Comparison of ENCODE assay signal across 8 cellular contexts in genomic region chr5:56588636-56589485, GRCh38.
DNase-seq lines count a peak whose midpoint lies in the region; ATAC-seq and TF ChIP-seq lines count a peak whose summit lies in the region.

No MANE protein-coding gene starts in this region.

- peaks cover 4% of the 10 kb centered on the region for H3K36me3 Mint-ChIP-seq in activated T-helper 2 cell treated with anti-CD3 and anti-CD28 coated beads, Interferon-gamma antibody, Interleukin-2, Interleukin-4, amounts not matched to agents 10 μg/mL and 5 μg/mL and 100 μg/mL, durations not matched to agents 14 hours and 24 hours and 36 hours (ENCODE audit: low read depth)
- H3K36me3 Mint-ChIP-seq in memory B cell = peaks cover 2% of the 10 kb centered on the region

- no peak overlapping the region for H3K27ac Mint-ChIP-seq in activated T-helper 2 cell treated with anti-CD3 and anti-CD28 coated beads, Interferon-gamma antibody, Interleukin-2, Interleukin-4, amounts not matched to agents 10 μg/mL and 5 μg/mL and 100 μg/mL, durations not matched to agents 14 hours and 24 hours and 36 hours
- peak overlapping the region; percentile 98 for H3K27ac Mint-ChIP-seq in memory B cell

- peak overlapping the region; percentile 87 for H3K9ac ChIP-seq in KMS-11

- H2AFZ ChIP-seq in KMS-11 (ENCODE audit: low read depth) = peak overlapping the region; percentile 67

- H3K36me3 ChIP-seq in KMS-11 (ENCODE audit: insufficient read depth) = no peaks in the 10 kb centered on the region

- H3K4me3 ChIP-seq in KMS-11 (IDR thresholded peaks at IDR 0.05; ENCODE audit: insufficient read depth, low read depth, low read length) = no peak overlapping the region

- H3K9me3 Mint-ChIP-seq in activated T-helper 2 cell treated with anti-CD3 and anti-CD28 coated beads, Interferon-gamma antibody, Interleukin-2, Interleukin-4, amounts not matched to agents 10 μg/mL and 5 μg/mL and 100 μg/mL, durations not matched to agents 14 hours and 24 hours and 36 hours = no peaks in the 10 kb centered on the region
- no peaks in the 10 kb centered on the region for H3K9me3 Mint-ChIP-seq in memory B cell

- in situ Hi-C loops in GM13976 (cut with MboI; ENCODE audit: low sequenced_read_pairs, unreplicated experiment) = no loop called here

- H3K79me2 ChIP-seq in KMS-11 (ENCODE audit: insufficient read depth, low read depth) = no peaks in the 10 kb centered on the region

- peak; percentile 80 for DNase-seq in GM13976 (ENCODE audit: low spot score)
- peak; percentile 60 for DNase-seq in activated T-helper 2 cell treated with anti-CD3 and anti-CD28 coated beads, Interferon-gamma antibody, Interleukin-2, Interleukin-4, amounts not matched to agents 10 μg/mL and 5 μg/mL and 100 μg/mL, durations not matched to agents 14 hours and 24 hours and 36 hours (ENCODE audit: low spot score)
- peak; percentile 80 to 91 for DNase-seq in memory B cell (ENCODE audit: low spot score in 2 of 2)
- DNase-seq in Ammon's horn (ENCODE audit: low spot score) = no peak
- DNase-seq in T1000 (lab: John Stamatoyannopoulos, UW) = no peak
- no peak for DNase-seq in islet precursor cell

- intact Hi-C loops in activated T-helper 2 cell treated with anti-CD3 and anti-CD28 coated beads, Interferon-gamma antibody, Interleukin-2, Interleukin-4, amounts not matched to agents 10 μg/mL and 5 μg/mL and 100 μg/mL, durations not matched to agents 14 hours and 24 hours and 36 hours (cut with micrococcal nuclease) = no loop called here

- H3K4me3 Mint-ChIP-seq in activated T-helper 2 cell treated with anti-CD3 and anti-CD28 coated beads, Interferon-gamma antibody, Interleukin-2, Interleukin-4, amounts not matched to agents 10 μg/mL and 5 μg/mL and 100 μg/mL, durations not matched to agents 14 hours and 24 hours and 36 hours (ENCODE audit: low read depth) = no peak overlapping the region
- H3K4me3 Mint-ChIP-seq in memory B cell = peak overlapping the region; percentile 46

- peaks cover 44% of the 10 kb centered on the region for H3K4me1 ChIP-seq in KMS-11 (ENCODE audit: low read depth, poor library complexity, severe bottlenecking)

- ATAC-seq in GM21526 (IDR thresholded peaks at IDR 0.05; ENCODE audit: low FRiP score, unreplicated experiment) = peak; percentile 99
- peak; percentile 85 for ATAC-seq in memory B cell (ENCODE audit: low read depth)

- no peaks in the 10 kb centered on the region for H3K27me3 ChIP-seq in KMS-11 (ENCODE audit: insufficient read depth, low read depth)

- H4K20me1 ChIP-seq in KMS-11 (ENCODE audit: insufficient read depth) = no peaks in the 10 kb centered on the region

- no peak for TF ChIP-seq CTCF in GM13976 (IDR thresholded peaks at IDR 0.05; ENCODE audit: borderline replicate concordance, control extremely low read depth, extremely low read depth, insufficient read depth, missing control alignments)
- TF ChIP-seq CTCF in KMS-11 (conservative IDR thresholded peaks at IDR 0.05; ENCODE audit: low read depth, low read length) = no peak

- H3K4me2 ChIP-seq in KMS-11 = peak overlapping the region; percentile 98

- peak overlapping the region; percentile 99 for H3K27ac ChIP-seq in KMS-11

- peaks cover 1% of the 10 kb centered on the region for H3K27me3 Mint-ChIP-seq in activated T-helper 2 cell treated with anti-CD3 and anti-CD28 coated beads, Interferon-gamma antibody, Interleukin-2, Interleukin-4, amounts not matched to agents 10 μg/mL and 5 μg/mL and 100 μg/mL, durations not matched to agents 14 hours and 24 hours and 36 hours (ENCODE audit: low read depth)
- H3K27me3 Mint-ChIP-seq in memory B cell = no peaks in the 10 kb centered on the region

- peaks cover 37% of the 10 kb centered on the region for H3K4me1 Mint-ChIP-seq in activated T-helper 2 cell treated with anti-CD3 and anti-CD28 coated beads, Interferon-gamma antibody, Interleukin-2, Interleukin-4, amounts not matched to agents 10 μg/mL and 5 μg/mL and 100 μg/mL, durations not matched to agents 14 hours and 24 hours and 36 hours (ENCODE audit: low read depth)
- H3K4me1 Mint-ChIP-seq in memory B cell = peaks cover 35% of the 10 kb centered on the region

Comparison
In these comparisons a context has a peak if more than half of its experiments do, and no peak if none do; other contexts are left out.
1. DNase-seq: peak in GM13976 (single experiment), activated T-helper 2 cell treated with anti-CD3 and anti-CD28 coated beads, Interferon-gamma antibody, Interleukin-2, Interleukin-4, amounts not matched to agents 10 μg/mL and 5 μg/mL and 100 μg/mL, durations not matched to agents 14 hours and 24 hours and 36 hours (single experiment) and memory B cell (2 of 2); none in Ammon's horn (single experiment), T1000 (single experiment) and islet precursor cell (single experiment).